ENCODE assay signal across 9 cellular contexts in the genomic region with DNA sequence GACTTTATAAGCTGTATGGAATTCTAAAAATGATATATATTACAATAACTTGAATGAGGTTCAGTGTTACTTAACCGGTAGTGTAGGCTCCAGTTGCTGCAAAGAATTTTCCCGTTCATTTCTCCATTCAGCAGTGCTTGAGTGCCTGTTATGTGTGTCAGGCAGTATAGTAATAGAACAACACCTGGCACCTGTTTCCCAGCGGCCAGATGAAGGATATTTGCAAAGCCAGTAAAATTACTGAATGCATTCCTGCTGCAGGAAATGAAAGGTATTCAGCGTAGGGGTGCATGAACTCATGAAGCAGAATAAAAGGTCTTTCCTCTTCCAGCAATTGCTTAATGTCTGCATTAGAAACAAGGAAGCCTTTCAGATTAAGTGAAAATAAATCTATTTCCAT. TPM values are rescaled to one million over a fixed set of nuclear protein-coding genes. Genes with fewer than 3 reads are reported as not detected.
A peak's percentile ranks its signal among the peaks of the same experiment; 100 is the strongest.
DNase-seq lines count a peak whose midpoint lies in the region; ATAC-seq and TF ChIP-seq lines count a peak whose summit lies in the region.
"Had no signal": no experiment of that assay in that cellular context is flagged by ENCODE, and none has a peak within 500 bp of the region (broad histone marks: within the 10 kb centered on the region; RNA-seq: fewer than 3 reads in every experiment).

No MANE protein-coding gene starts in this region.

- peak; percentile 12 for DNase-seq in NCI-H146 treated with DMSO at 0.1 percent for 48 hours (lab: John Stamatoyannopoulos, UW; ENCODE audit: unreplicated experiment)
- no peak for DNase-seq in NCI-H146 (lab: John Stamatoyannopoulos, UW)
- DNase-seq in DMS153 treated with DMSO at 0.1 percent for 48 hours (lab: John Stamatoyannopoulos, UW; ENCODE audit: unreplicated experiment): peak; percentile 62
- DNase-seq in RPMI8226: peak; percentile 6
- DNase-seq in mucosa of descending colon: peak in 1 of 3 donors; percentile 49
- DNase-seq in stimulated activated naive B cell treated with anti-CD40 and anti-IgM and Interleukin-4, amounts not matched to agents 10 μg/mL and 1 μg/mL and 100 μg/mL, for 72 hours: no peak
- no peak for DNase-seq in effector memory CD4-positive, alpha-beta T cell
- DNase-seq in activated CD4-positive, CD25-positive, alpha-beta regulatory T cell (lab: John Stamatoyannopoulos, UW): no peak

- H3K27me3 ChIP-seq in effector memory CD4-positive, alpha-beta T cell (replicated peaks; ENCODE audit: control insufficient read depth, insufficient read depth, low read length, poor library complexity, severe bottlenecking): no peaks in the 10 kb centered on the region
- H3K27me3 ChIP-seq: SJSA1 had no signal

- H3K36me3 Mint-ChIP-seq in stimulated activated naive B cell treated with anti-CD40 and anti-IgM and Interleukin-4, amounts not matched to agents 10 μg/mL and 1 μg/mL and 100 μg/mL, for 72 hours: peaks cover 22 to 42% of the 10 kb centered on the region in 2 donors

- no peaks in the 10 kb centered on the region for H3K27me3 Mint-ChIP-seq in stimulated activated naive B cell treated with anti-CD40 and anti-IgM and Interleukin-4, amounts not matched to agents 10 μg/mL and 1 μg/mL and 100 μg/mL, for 72 hours

- H3K9me3 ChIP-seq in mucosa of descending colon: no peaks in the 10 kb centered on the region
- no peaks in the 10 kb centered on the region for H3K9me3 ChIP-seq in effector memory CD4-positive, alpha-beta T cell (ENCODE audit: control insufficient read depth, low read length)
- H3K9me3 ChIP-seq: SJSA1 had no signal

- H3K27ac ChIP-seq in effector memory CD4-positive, alpha-beta T cell (ENCODE audit: insufficient read depth, low read length, poor library complexity, severe bottlenecking): no peak overlapping the region
- H3K27ac ChIP-seq: SJSA1 had no signal

- peak; percentile 71 for ATAC-seq in mucosa of descending colon
- no peak for ATAC-seq in stimulated activated naive B cell treated with anti-CD40 and anti-IgM and Interleukin-4, amounts not matched to agents 10 μg/mL and 1 μg/mL and 100 μg/mL, for 72 hours (replicated peaks)

- no peak for TF ChIP-seq CTCF in mucosa of descending colon (IDR thresholded peaks at IDR 0.05)

- H3K9me3 Mint-ChIP-seq in stimulated activated naive B cell treated with anti-CD40 and anti-IgM and Interleukin-4, amounts not matched to agents 10 μg/mL and 1 μg/mL and 100 μg/mL, for 72 hours: no peaks in the 10 kb centered on the region

- H3K36me3 ChIP-seq in mucosa of descending colon (ENCODE audit: low read depth): no peaks in the 10 kb centered on the region
- H3K36me3 ChIP-seq in effector memory CD4-positive, alpha-beta T cell (ENCODE audit: control insufficient read depth, insufficient read depth, low read length): peaks cover 11% of the 10 kb centered on the region
- H3K36me3 ChIP-seq: SJSA1 had no signal

- no peak overlapping the region for H3K4me3 ChIP-seq in mucosa of descending colon
- no peak overlapping the region for H3K4me3 ChIP-seq in effector memory CD4-positive, alpha-beta T cell (ENCODE audit: insufficient read depth, low read depth, low read length, poor library complexity, severe bottlenecking)
- H3K4me3 ChIP-seq: SJSA1 had no signal

- intact Hi-C loops in mucosa of descending colon (cut with DNase I, micrococcal nuclease): no loop called here

- H3K4me3 Mint-ChIP-seq in stimulated activated naive B cell treated with anti-CD40 and anti-IgM and Interleukin-4, amounts not matched to agents 10 μg/mL and 1 μg/mL and 100 μg/mL, for 72 hours: no peak overlapping the region

- H3K4me1 Mint-ChIP-seq in stimulated activated naive B cell treated with anti-CD40 and anti-IgM and Interleukin-4, amounts not matched to agents 10 μg/mL and 1 μg/mL and 100 μg/mL, for 72 hours: peaks cover 24 to 36% of the 10 kb centered on the region in 2 donors

- H3K27ac Mint-ChIP-seq in stimulated activated naive B cell treated with anti-CD40 and anti-IgM and Interleukin-4, amounts not matched to agents 10 μg/mL and 1 μg/mL and 100 μg/mL, for 72 hours: no peak overlapping the region

- H3K4me1 ChIP-seq in mucosa of descending colon (ENCODE audit: low read depth): peaks cover 9% of the 10 kb centered on the region
- H3K4me1 ChIP-seq in effector memory CD4-positive, alpha-beta T cell (ENCODE audit: control insufficient read depth, insufficient read depth, low read length, poor library complexity, severe bottlenecking): no peaks in the 10 kb centered on the region
- H3K4me1 ChIP-seq: SJSA1 had no signal

RNA-seq across cellular contexts. Expression of gene YPEL5, which starts 18.8 kb away (rescaled TPM):
- 100 to 1,000 TPM in 1 of 3 donors, 10 to 100 TPM in 2; 58.0 to 104 (median 79.3) TPM for total RNA-seq in mucosa of descending colon

Comparison
In these comparisons a context has a peak if more than half of its experiments do, and no peak if none do; other contexts are left out.
1. DNase-seq: peak in NCI-H146 treated with DMSO at 0.1 percent for 48 hours (single experiment), DMS153 treated with DMSO at 0.1 percent for 48 hours (single experiment) and RPMI8226 (single experiment); none in NCI-H146 (single experiment), stimulated activated naive B cell treated with anti-CD40 and anti-IgM and Interleukin-4, amounts not matched to agents 10 μg/mL and 1 μg/mL and 100 μg/mL, for 72 hours (single experiment), effector memory CD4-positive, alpha-beta T cell (0 of 3) and activated CD4-positive, CD25-positive, alpha-beta regulatory T cell (0 of 4).